In genomic region chr7:150579979-150580614, GRCh38 we compare ENCODE assay signal across 11 cellular contexts. TPM values are rescaled to one million over a fixed set of nuclear protein-coding genes. Genes with fewer than 3 reads are reported as not detected.
A peak's percentile ranks its signal among the peaks of the same experiment; 100 is the strongest.
DNase-seq lines count a peak whose midpoint lies in the region; ATAC-seq and TF ChIP-seq lines count a peak whose summit lies in the region.
"Not testable (repeated sequence)": the region's sequence is repeated elsewhere in the genome, so short reads cannot be mapped to it uniquely, and the experiment has no call there.
"Had no signal": no experiment of that assay in that cellular context is flagged by ENCODE, and none has a peak within 500 bp of the region (broad histone marks: within the 10 kb centered on the region; RNA-seq: fewer than 3 reads in every experiment).

No MANE protein-coding gene starts in this region.

- POLR2A ChIA-PET in activated CD4-positive, alpha-beta memory T cell treated with anti-CD3 and anti-CD28 coated beads, Interleukin-2, amount 10 ng/mL, durations not matched to agents 7 days and 5 days (lab: Charles Lee) = interaction anchor here (2.8 kb wide), 1 partner anchor 12 kb away, joined by 13 read pairs; the partner anchor contains the start of gene GIMAP4

- H3K27me3 Mint-ChIP-seq in T-helper 1 cell treated with Interleukin-12 subunit alpha and Interleukin-12 subunit beta and Interleukin-4 antibody, amounts not matched to agents 30 μg/mL and 1 μg/mL, for 36 hours (ENCODE audit: low read depth); activated CD4-positive, alpha-beta memory T cell treated with anti-CD3 and anti-CD28 coated beads, Interleukin-2, amount 10 ng/mL, durations not matched to agents 7 days and 5 days; activated T-helper 2 cell treated with anti-CD3 and anti-CD28 coated beads, Interferon-gamma antibody, Interleukin-2, Interleukin-4, amounts not matched to agents 10 μg/mL and 5 μg/mL and 100 μg/mL, durations not matched to agents 14 hours and 24 hours and 36 hours (ENCODE audit: low read depth); activated naive CD8-positive, alpha-beta T cell treated with anti-CD3 and anti-CD28 coated beads, Interleukin-2, amount 50 U/mL, for 24 hours: not testable (repeated sequence)

- peaks cover 72% of the 10 kb centered on the region for H3K9me3 Mint-ChIP-seq in T-helper 1 cell treated with Interleukin-12 subunit alpha and Interleukin-12 subunit beta and Interleukin-4 antibody, amounts not matched to agents 30 μg/mL and 1 μg/mL, for 36 hours
- H3K9me3 Mint-ChIP-seq in activated CD4-positive, alpha-beta memory T cell treated with anti-CD3 and anti-CD28 coated beads, Interleukin-2, amount 10 ng/mL, durations not matched to agents 7 days and 5 days = peaks cover 52% of the 10 kb centered on the region
- H3K9me3 Mint-ChIP-seq in activated T-helper 2 cell treated with anti-CD3 and anti-CD28 coated beads, Interferon-gamma antibody, Interleukin-2, Interleukin-4, amounts not matched to agents 10 μg/mL and 5 μg/mL and 100 μg/mL, durations not matched to agents 14 hours and 24 hours and 36 hours = peaks cover 55% of the 10 kb centered on the region
- H3K9me3 Mint-ChIP-seq in activated naive CD8-positive, alpha-beta T cell treated with anti-CD3 and anti-CD28 coated beads, Interleukin-2, amount 50 U/mL, for 24 hours = peaks cover 43% of the 10 kb centered on the region

- H3K4me1 ChIP-seq in Loucy (ENCODE audit: insufficient read depth, low read length, poor library complexity, severe bottlenecking) = not testable (repeated sequence)

- peak overlapping the region; percentile 5 for H3K4me2 ChIP-seq in Loucy (ENCODE audit: low read depth, low read length, poor library complexity, severe bottlenecking)

- peaks cover 83% of the 10 kb centered on the region for H3K36me3 Mint-ChIP-seq in T-helper 1 cell treated with Interleukin-12 subunit alpha and Interleukin-12 subunit beta and Interleukin-4 antibody, amounts not matched to agents 30 μg/mL and 1 μg/mL, for 36 hours (ENCODE audit: low read depth)
- H3K36me3 Mint-ChIP-seq in activated CD4-positive, alpha-beta memory T cell treated with anti-CD3 and anti-CD28 coated beads, Interleukin-2, amount 10 ng/mL, durations not matched to agents 7 days and 5 days (ENCODE audit: low read depth) = peaks cover 85% of the 10 kb centered on the region
- peaks cover 77% of the 10 kb centered on the region for H3K36me3 Mint-ChIP-seq in activated T-helper 2 cell treated with anti-CD3 and anti-CD28 coated beads, Interferon-gamma antibody, Interleukin-2, Interleukin-4, amounts not matched to agents 10 μg/mL and 5 μg/mL and 100 μg/mL, durations not matched to agents 14 hours and 24 hours and 36 hours (ENCODE audit: low read depth)
- H3K36me3 Mint-ChIP-seq in activated naive CD8-positive, alpha-beta T cell treated with anti-CD3 and anti-CD28 coated beads, Interleukin-2, amount 50 U/mL, for 24 hours (ENCODE audit: low read depth) = peaks cover 15% of the 10 kb centered on the region

- peak overlapping the region; percentile 72 for H3K27ac Mint-ChIP-seq in T-helper 1 cell treated with Interleukin-12 subunit alpha and Interleukin-12 subunit beta and Interleukin-4 antibody, amounts not matched to agents 30 μg/mL and 1 μg/mL, for 36 hours
- H3K27ac Mint-ChIP-seq in activated CD4-positive, alpha-beta memory T cell treated with anti-CD3 and anti-CD28 coated beads, Interleukin-2, amount 10 ng/mL, durations not matched to agents 7 days and 5 days = peak overlapping the region; percentile 16
- not testable (repeated sequence) for H3K27ac Mint-ChIP-seq in activated T-helper 2 cell treated with anti-CD3 and anti-CD28 coated beads, Interferon-gamma antibody, Interleukin-2, Interleukin-4, amounts not matched to agents 10 μg/mL and 5 μg/mL and 100 μg/mL, durations not matched to agents 14 hours and 24 hours and 36 hours
- H3K27ac Mint-ChIP-seq in activated naive CD8-positive, alpha-beta T cell treated with anti-CD3 and anti-CD28 coated beads, Interleukin-2, amount 50 U/mL, for 24 hours = peak overlapping the region; percentile 4

- peaks cover 53% of the 10 kb centered on the region for H3K4me1 Mint-ChIP-seq in T-helper 1 cell treated with Interleukin-12 subunit alpha and Interleukin-12 subunit beta and Interleukin-4 antibody, amounts not matched to agents 30 μg/mL and 1 μg/mL, for 36 hours (ENCODE audit: low read depth)
- peaks cover 44% of the 10 kb centered on the region for H3K4me1 Mint-ChIP-seq in activated CD4-positive, alpha-beta memory T cell treated with anti-CD3 and anti-CD28 coated beads, Interleukin-2, amount 10 ng/mL, durations not matched to agents 7 days and 5 days
- peaks cover 20% of the 10 kb centered on the region for H3K4me1 Mint-ChIP-seq in activated T-helper 2 cell treated with anti-CD3 and anti-CD28 coated beads, Interferon-gamma antibody, Interleukin-2, Interleukin-4, amounts not matched to agents 10 μg/mL and 5 μg/mL and 100 μg/mL, durations not matched to agents 14 hours and 24 hours and 36 hours (ENCODE audit: low read depth)
- H3K4me1 Mint-ChIP-seq in activated naive CD8-positive, alpha-beta T cell treated with anti-CD3 and anti-CD28 coated beads, Interleukin-2, amount 50 U/mL, for 24 hours = peaks cover 11% of the 10 kb centered on the region

- H4K20me1 ChIP-seq in Loucy (ENCODE audit: insufficient read depth, low read length, poor library complexity, severe bottlenecking) = not testable (repeated sequence)

- not testable (repeated sequence) for H3F3A ChIP-seq in Loucy (ENCODE audit: low read depth)

- H3K79me2 ChIP-seq in Loucy (ENCODE audit: insufficient read depth, low read length) = not testable (repeated sequence)

- not testable (repeated sequence) for ATAC-seq in activated naive CD8-positive, alpha-beta T cell treated with anti-CD3 and anti-CD28 coated beads, Interleukin-2, amount 50 U/mL, for 24 hours

- intact Hi-C loops in activated T-helper 2 cell treated with anti-CD3 and anti-CD28 coated beads, Interferon-gamma antibody, Interleukin-2, Interleukin-4, amounts not matched to agents 10 μg/mL and 5 μg/mL and 100 μg/mL, durations not matched to agents 14 hours and 24 hours and 36 hours (cut with micrococcal nuclease) = not testable (repeated sequence)

- peak overlapping the region; percentile 33 for H3K4me3 Mint-ChIP-seq in T-helper 1 cell treated with Interleukin-12 subunit alpha and Interleukin-12 subunit beta and Interleukin-4 antibody, amounts not matched to agents 30 μg/mL and 1 μg/mL, for 36 hours
- H3K4me3 Mint-ChIP-seq in activated CD4-positive, alpha-beta memory T cell treated with anti-CD3 and anti-CD28 coated beads, Interleukin-2, amount 10 ng/mL, durations not matched to agents 7 days and 5 days; activated T-helper 2 cell treated with anti-CD3 and anti-CD28 coated beads, Interferon-gamma antibody, Interleukin-2, Interleukin-4, amounts not matched to agents 10 μg/mL and 5 μg/mL and 100 μg/mL, durations not matched to agents 14 hours and 24 hours and 36 hours (ENCODE audit: low read depth); activated naive CD8-positive, alpha-beta T cell treated with anti-CD3 and anti-CD28 coated beads, Interleukin-2, amount 50 U/mL, for 24 hours: not testable (repeated sequence)

- not testable (repeated sequence) for H3K9me3 ChIP-seq in Loucy (ENCODE audit: insufficient read depth, low read depth, low read length)

- not testable (repeated sequence) for H3K36me3 ChIP-seq in Loucy (ENCODE audit: insufficient read depth, low read length)

- TF ChIP-seq CTCF in Loucy (conservative IDR thresholded peaks at IDR 0.05; ENCODE audit: low read length) = not testable (repeated sequence)

- not testable (repeated sequence) for H3K9me2 ChIP-seq in Loucy (replicated peaks; ENCODE audit: low read depth, low read length)

- not testable (repeated sequence) for H2AFZ ChIP-seq in Loucy (ENCODE audit: low read length)

- DNase-seq in COR-L47 (lab: John Stamatoyannopoulos, UW) (peak; percentile 10), mucosa of gallbladder (ENCODE audit: low spot score) (peak; percentile 60)
- DNase-seq in activated CD4-positive, alpha-beta memory T cell treated with anti-CD3 and anti-CD28 coated beads, Interleukin-2, amount 10 ng/mL, durations not matched to agents 7 days and 5 days = peak; percentile 70
- peak; percentile 39 for DNase-seq in activated T-helper 2 cell treated with anti-CD3 and anti-CD28 coated beads, Interferon-gamma antibody, Interleukin-2, Interleukin-4, amounts not matched to agents 10 μg/mL and 5 μg/mL and 100 μg/mL, durations not matched to agents 14 hours and 24 hours and 36 hours (ENCODE audit: low spot score)
- DNase-seq in activated naive CD8-positive, alpha-beta T cell treated with anti-CD3 and anti-CD28 coated beads, Interleukin-2, amount 50 U/mL, for 24 hours = not testable (repeated sequence)

- H3K4me3 ChIP-seq in Loucy (ENCODE audit: low read length, poor library complexity, severe bottlenecking) = not testable (repeated sequence)

- not testable (repeated sequence) for H3K9ac ChIP-seq in Loucy (ENCODE audit: low read depth, low read length, poor library complexity, severe bottlenecking)

- CTCF ChIA-PET in activated CD4-positive, alpha-beta memory T cell treated with anti-CD3 and anti-CD28 coated beads, Interleukin-2, amount 10 ng/mL, durations not matched to agents 7 days and 5 days (lab: Charles Lee) = not testable (repeated sequence)

- not testable (repeated sequence) for H3K27me3 ChIP-seq in Loucy (ENCODE audit: insufficient read depth, low read length, poor library complexity, severe bottlenecking)

RNA-seq across cellular contexts. Expression of gene GIMAP4, which starts 12.9 kb away (rescaled TPM):
- total RNA-seq in activated CD4-positive, alpha-beta memory T cell treated with anti-CD3 and anti-CD28 coated beads, Interleukin-2, amount 10 ng/mL, durations not matched to agents 7 days and 5 days = 100 to 1,000 TPM; 277 to 282 TPM
- total RNA-seq in activated T-helper 2 cell treated with anti-CD3 and anti-CD28 coated beads, Interferon-gamma antibody, Interleukin-2, Interleukin-4, amounts not matched to agents 10 μg/mL and 5 μg/mL and 100 μg/mL, durations not matched to agents 14 hours and 24 hours and 36 hours = 36.7 and 39.1 TPM in 2 replicates
- total RNA-seq in mucosa of gallbladder = 39.9 TPM
- total RNA-seq: NCI-H460, PC-9, SJSA1 had no signal

RNA-seq across cellular contexts. Expression of gene GIMAP6, which starts 52.1 kb away (rescaled TPM):
- 10 to 100 TPM; 84.9 to 85.9 TPM for total RNA-seq in activated CD4-positive, alpha-beta memory T cell treated with anti-CD3 and anti-CD28 coated beads, Interleukin-2, amount 10 ng/mL, durations not matched to agents 7 days and 5 days
- total RNA-seq in activated T-helper 2 cell treated with anti-CD3 and anti-CD28 coated beads, Interferon-gamma antibody, Interleukin-2, Interleukin-4, amounts not matched to agents 10 μg/mL and 5 μg/mL and 100 μg/mL, durations not matched to agents 14 hours and 24 hours and 36 hours = 25.8 and 29.4 TPM in 2 replicates
- total RNA-seq in mucosa of gallbladder = 20.5 TPM
- total RNA-seq: H1, NCI-H460, PC-9, SJSA1 had no signal
